ENCODE assay signal across 15 cellular contexts in the genomic region with DNA sequence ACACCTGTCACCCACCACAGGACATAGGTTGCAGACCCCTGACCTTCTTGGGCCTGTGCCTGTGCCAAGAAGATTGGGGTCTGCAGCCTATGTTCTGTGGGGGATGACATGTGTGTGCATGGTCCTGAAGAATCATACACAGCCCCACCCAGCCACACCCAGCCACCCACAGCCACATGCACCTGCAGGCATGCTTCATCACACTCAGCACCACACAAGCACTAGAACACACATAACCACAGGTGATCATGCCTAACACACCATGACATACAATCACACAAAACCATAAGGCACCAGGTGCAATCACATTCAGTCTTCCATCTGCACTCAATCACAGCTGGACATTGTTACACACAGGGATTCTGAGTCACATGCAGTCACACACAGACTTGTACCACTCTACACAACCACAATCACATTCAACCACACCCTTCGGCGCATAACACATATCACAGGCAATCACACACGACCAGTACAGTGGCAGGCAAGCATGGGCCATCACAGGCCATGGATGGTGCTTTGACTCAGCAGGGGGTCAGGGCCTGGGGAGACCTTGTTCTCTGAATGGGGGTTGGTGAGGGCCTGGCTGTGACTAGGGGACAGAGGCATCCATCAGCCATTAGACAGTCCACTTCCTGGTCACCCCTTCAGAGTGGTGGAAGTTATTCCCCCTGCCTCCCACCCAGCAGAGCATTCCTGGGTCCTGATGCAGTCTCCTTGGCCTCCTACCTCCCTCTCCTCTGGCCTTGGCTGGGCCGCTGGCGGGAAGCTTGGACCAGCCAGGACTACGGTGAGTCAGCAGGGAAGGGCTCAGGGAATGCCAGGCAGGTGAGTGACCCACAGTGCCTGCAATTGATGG. TPM values are rescaled to one million over a fixed set of nuclear protein-coding genes. Genes with fewer than 3 reads are reported as not detected.
DNase-seq lines count a peak whose midpoint lies in the region; ATAC-seq, FAIRE-seq and TF ChIP-seq lines count a peak whose summit lies in the region.
"Had no signal": no experiment of that assay in that cellular context is flagged by ENCODE, and none has a peak within 500 bp of the region (broad histone marks: within the 10 kb centered on the region; RNA-seq: fewer than 3 reads in every experiment).

No MANE protein-coding gene starts in this region.

- ATAC-seq in psoas muscle (peak in 2 of 4 donors; percentile 23 to 47), HG03039 (IDR thresholded peaks at IDR 0.05; ENCODE audit: unreplicated experiment) (no peak)
- ATAC-seq: mucosa of descending colon had no signal

- H3K9me3 Mint-ChIP-seq in endodermal cell: no peaks in the 10 kb centered on the region

- FAIRE-seq in GM12891 (lab: Jason Lieb, UNC): peak; percentile 61
- FAIRE-seq in GM19239 (lab: Jason Lieb, UNC): no peak

- H3K27ac ChIP-seq in endodermal cell (ENCODE audit: low read depth, low read length) (no peak overlapping the region), psoas muscle (peak overlapping the region; percentile 50), testis (no peak overlapping the region)
- H3K27ac ChIP-seq: adrenal gland had no signal

- no peaks in the 10 kb centered on the region for H3K9me3 ChIP-seq in endodermal cell (ENCODE audit: control insufficient read depth, low read length)
- no peaks in the 10 kb centered on the region for H3K9me3 ChIP-seq in psoas muscle
- no peaks in the 10 kb centered on the region for H3K9me3 ChIP-seq in testis
- H3K9me3 ChIP-seq: adrenal gland, mucosa of descending colon had no signal

- H3K4me3 Mint-ChIP-seq in endodermal cell: no peak overlapping the region

- intact Hi-C loops in psoas muscle (cut with DNase I): no loop called here
- intact Hi-C loops in testis (cut with DNase I; ENCODE audit: low total_unique reads): no loop called here

- H3K27me3 Mint-ChIP-seq in endodermal cell (ENCODE audit: insufficient read depth): peaks cover 2% of the 10 kb centered on the region

- H3K27me3 ChIP-seq in endodermal cell (ENCODE audit: control insufficient read depth, insufficient read depth, low read length, poor library complexity, severe bottlenecking) (no peaks in the 10 kb centered on the region), psoas muscle (ENCODE audit: insufficient read depth in 3 of 3, low read length in 2 of 3) (no peaks in the 10 kb centered on the region), testis (no peaks in the 10 kb centered on the region), H7 (ENCODE audit: control insufficient read depth, insufficient read depth, low read length) (no peaks in the 10 kb centered on the region)
- H3K27me3 ChIP-seq: adrenal gland had no signal

- no peak overlapping the region for H3K27ac Mint-ChIP-seq in endodermal cell

- no peak overlapping the region for H3K9ac ChIP-seq in endodermal cell (ENCODE audit: extremely low read depth, low read length, poor library complexity, severe bottlenecking)

- no peak for DNase-seq in GM12891 (ENCODE audit: insufficient read length, low spot score)
- DNase-seq in NAMALWA (ENCODE audit: low spot score): peak; percentile 45
- peak; percentile 49 for DNase-seq in endodermal cell
- peak in 1 of 2 donors; percentile 23 for DNase-seq in psoas muscle
- DNase-seq in GM19239 (ENCODE audit: insufficient read length, low spot score): no peak
- no peak for DNase-seq in testis
- DNase-seq in H7: no peak
- DNase-seq: effector CD4-positive, alpha-beta T cell; mucosa of descending colon; NCI-H1092; NCI-H526 treated with DMSO at 0.1 percent for 48 hours had no signal

- 97% methylated on average over 6 of the region's 6 CpGs; no CpG with 5 or more reads in 1 of the 2 experiments for WGBS in endodermal cell (ENCODE audit: insufficient coverage in 1 of 2, insufficient read length in 1 of 2), 2 experiments
- 79 to 85% (median 81%) methylated on average over 6 of the region's 6 CpGs for WGBS in psoas muscle, 3 donors
- WGBS in testis, 2 donors: 70 to 94% methylated on average over 2 to 6 of the region's 6 CpGs

- peaks cover 1% of the 10 kb centered on the region for H3K4me1 Mint-ChIP-seq in endodermal cell

- H3K36me3 Mint-ChIP-seq in endodermal cell (ENCODE audit: low read depth): no peaks in the 10 kb centered on the region

- H3K4me3 ChIP-seq in endodermal cell (ENCODE audit: low read length) (no peak overlapping the region), psoas muscle (no peak overlapping the region), testis (no peak overlapping the region), H7 (ENCODE audit: insufficient read depth, low read depth, low read length) (no peak overlapping the region)
- H3K4me3 ChIP-seq: adrenal gland, mucosa of descending colon had no signal

- TF ChIP-seq POLR2A in GM12891 (IDR thresholded peaks at IDR 0.05; ENCODE audit: low read depth, low read length) (no peak), testis (IDR thresholded peaks at IDR 0.05) (no peak)

- H3K4me1 ChIP-seq in endodermal cell (ENCODE audit: control insufficient read depth, insufficient read depth, low read length) (no peaks in the 10 kb centered on the region), psoas muscle (peaks cover 20% of the 10 kb centered on the region), testis (peaks cover 4% of the 10 kb centered on the region)
- H3K4me1 ChIP-seq: adrenal gland had no signal

- TF ChIP-seq CTCF in endodermal cell (conservative IDR thresholded peaks at IDR 0.05) (no peak), psoas muscle (IDR thresholded peaks at IDR 0.05) (no peak), testis (IDR thresholded peaks at IDR 0.05) (no peak)

- no peaks in the 10 kb centered on the region for H3K36me3 ChIP-seq in endodermal cell (ENCODE audit: control insufficient read depth, insufficient read depth, low read length)
- no peaks in the 10 kb centered on the region for H3K36me3 ChIP-seq in psoas muscle (ENCODE audit: insufficient read depth in 1 of 2, low read depth in 1 of 2)
- no peaks in the 10 kb centered on the region for H3K36me3 ChIP-seq in testis (ENCODE audit: low read depth, missing control alignments)
- no peaks in the 10 kb centered on the region for H3K36me3 ChIP-seq in H7 (replicated peaks; ENCODE audit: control insufficient read depth, insufficient read depth, low read length)
- H3K36me3 ChIP-seq: adrenal gland had no signal

TF ChIP-seq in GM12891, 5 proteins besides CTCF, POLR2A, EP300 and RAD21:
- TF ChIP-seq POLR2AphosphoS5 (IDR thresholded peaks at IDR 0.05; ENCODE audit: low read depth, low read length) (no peak), TAF1 (IDR thresholded peaks at IDR 0.05; ENCODE audit: low read depth, low read length) (no peak), PAX5 (IDR thresholded peaks at IDR 0.05; ENCODE audit: insufficient read depth, low read length, severe bottlenecking) (no peak), SPI1 (IDR thresholded peaks at IDR 0.05; ENCODE audit: low read depth, low read length) (no peak), POU2F2 (IDR thresholded peaks at IDR 0.05; ENCODE audit: low read depth, low read length) (no peak)

RNA-seq across cellular contexts. Expression of gene EPS8L3, which starts 44.3 kb away (rescaled TPM):
- polyA plus RNA-seq in GM12891 (2012; ENCODE audit: low read depth, missing spikeins): not detected
- total RNA-seq in endodermal cell: not detected
- polyA plus RNA-seq in endodermal cell (2013, experiment 1 of 2): not detected
- polyA plus RNA-seq in endodermal cell (2013, experiment 2 of 2): not detected
- total RNA-seq in psoas muscle: under 1 TPM in 1 of 4 donors, not detected in 3; 0.64 TPM
- polyA plus RNA-seq in psoas muscle: under 1 TPM in 2 of 3 donors, not detected in 1; 0.03 to 0.57 TPM
- 1 to 10 TPM; 3.3 to 7.2 TPM for total RNA-seq in testis
- 7.7 TPM for polyA plus RNA-seq in testis (ENCODE audit: insufficient read depth, low read depth, low replicate concordance)
- total RNA-seq in H7 (2014; rRNA removed; shearing (Covaris generic)): not detected in 2 replicates
- total RNA-seq: SK-MEL-5, skeletal muscle tissue had no signal

Comparison
In these comparisons a context has a peak if more than half of its experiments do, and no peak if none do; other contexts are left out.
1. DNase-seq: peak in NAMALWA (single experiment) and endodermal cell (single experiment); none in GM12891 (single experiment), GM19239 (single experiment), testis (single experiment) and H7 (single experiment).